ENCODE assay signal across 22 cellular contexts in the genomic region with DNA sequence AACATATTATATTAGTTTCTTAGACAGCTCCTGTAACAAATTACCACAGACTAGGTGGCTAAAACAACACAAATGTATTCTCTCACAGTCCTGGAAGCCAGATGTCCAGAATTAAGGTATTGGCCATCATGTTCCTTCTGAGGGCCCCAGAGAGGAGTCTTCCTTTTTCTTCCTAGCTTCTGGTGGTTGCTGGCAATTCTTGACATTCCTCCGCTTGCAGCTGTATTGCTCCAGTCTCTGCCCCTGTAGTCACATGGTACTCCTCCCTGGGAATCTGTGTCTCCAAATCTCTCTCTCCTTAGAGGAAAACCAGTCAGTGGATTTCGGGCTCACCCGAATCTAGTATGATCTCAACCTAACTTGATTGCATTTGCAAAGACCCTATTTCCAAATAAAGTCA.
DNase-seq lines count a peak whose midpoint lies in the region; ATAC-seq and TF ChIP-seq lines count a peak whose summit lies in the region.
"Had no signal": no experiment of that assay in that cellular context is flagged by ENCODE, and none has a peak within 500 bp of the region (broad histone marks: within the 10 kb centered on the region; RNA-seq: fewer than 3 reads in every experiment).

No MANE protein-coding gene starts in this region.

- H3K27ac ChIP-seq in CD8-positive, alpha-beta memory T cell (ENCODE audit: low read depth, low read length): no peak overlapping the region
- no peak overlapping the region for H3K27ac ChIP-seq in dorsolateral prefrontal cortex
- H3K27ac ChIP-seq: A549; BLaER1 treated with 17β-estradiol and CSF1 and Interleukin-3, amounts not matched to agents 10 nM and 100 nM; SJCRH30 had no signal

- H3K36me3 ChIP-seq in CD8-positive, alpha-beta memory T cell (ENCODE audit: insufficient read depth, low read length): no peaks in the 10 kb centered on the region
- H3K36me3 ChIP-seq: BLaER1 treated with 17β-estradiol and CSF1 and Interleukin-3, amounts not matched to agents 10 nM and 100 nM; SJCRH30 had no signal

- peaks cover 3% of the 10 kb centered on the region for H3K27me3 Mint-ChIP-seq in activated CD4-positive, alpha-beta T cell treated with anti-CD3 and anti-CD28 coated beads for 36 hours
- H3K27me3 Mint-ChIP-seq in CD8-positive, alpha-beta memory T cell: peaks cover 3 to 28% of the 10 kb centered on the region in 2 donors

- no peak overlapping the region for H3K27ac Mint-ChIP-seq in activated CD4-positive, alpha-beta T cell treated with anti-CD3 and anti-CD28 coated beads for 36 hours
- no peak overlapping the region for H3K27ac Mint-ChIP-seq in CD8-positive, alpha-beta memory T cell
- H3K27ac Mint-ChIP-seq: CD8-positive, alpha-beta T cell had no signal

- TF ChIP-seq CTCF in astrocyte of the spinal cord (IDR thresholded peaks at IDR 0.05; ENCODE audit: low read depth, low read length): no peak
- no peak for TF ChIP-seq CTCF in fibroblast of the aortic adventitia (IDR thresholded peaks at IDR 0.05; ENCODE audit: insufficient read depth, low read length)
- no peak for TF ChIP-seq CTCF in dorsolateral prefrontal cortex (IDR thresholded peaks at IDR 0.05 in 54 of 56, conservative IDR thresholded peaks at IDR 0.05 in 2 of 56; ENCODE audit: low read depth in 1 of 56, partially characterized antibody in 56 of 56)

- H3K4me3 Mint-ChIP-seq in activated CD4-positive, alpha-beta T cell treated with anti-CD3 and anti-CD28 coated beads for 36 hours: no peak overlapping the region
- no peak overlapping the region for H3K4me3 Mint-ChIP-seq in CD8-positive, alpha-beta memory T cell
- H3K4me3 Mint-ChIP-seq: CD8-positive, alpha-beta T cell had no signal

- H3K36me3 Mint-ChIP-seq in activated CD4-positive, alpha-beta T cell treated with anti-CD3 and anti-CD28 coated beads for 36 hours (ENCODE audit: low read depth): no peaks in the 10 kb centered on the region
- no peaks in the 10 kb centered on the region for H3K36me3 Mint-ChIP-seq in CD8-positive, alpha-beta memory T cell
- H3K36me3 Mint-ChIP-seq: CD8-positive, alpha-beta T cell had no signal

- H3K27me3 ChIP-seq in CD8-positive, alpha-beta memory T cell (ENCODE audit: insufficient read depth, low read length, poor library complexity, severe bottlenecking): no peaks in the 10 kb centered on the region
- H3K27me3 ChIP-seq in dorsolateral prefrontal cortex: no peaks in the 10 kb centered on the region
- H3K27me3 ChIP-seq: BLaER1 treated with 17β-estradiol and CSF1 and Interleukin-3, amounts not matched to agents 10 nM and 100 nM; SJCRH30 had no signal

- H3K4me3 ChIP-seq in astrocyte of the spinal cord (ENCODE audit: low read depth, low read length) (no peak overlapping the region), fibroblast of the aortic adventitia (ENCODE audit: low read depth, low read length) (no peak overlapping the region), skeletal muscle cell (ENCODE audit: low read depth, low read length) (no peak overlapping the region), dorsolateral prefrontal cortex (no peak overlapping the region)
- H3K4me3 ChIP-seq in CD8-positive, alpha-beta memory T cell (ENCODE audit: low read length): no peak overlapping the region
- H3K4me3 ChIP-seq: A549; BLaER1 treated with 17β-estradiol and CSF1 and Interleukin-3, amounts not matched to agents 10 nM and 100 nM; SJCRH30 had no signal

- H3K9me3 ChIP-seq in CD8-positive, alpha-beta memory T cell (ENCODE audit: low read length): no peaks in the 10 kb centered on the region
- H3K9me3 ChIP-seq: SJCRH30 had no signal

- H3K4me1 Mint-ChIP-seq in activated CD4-positive, alpha-beta T cell treated with anti-CD3 and anti-CD28 coated beads for 36 hours: no peaks in the 10 kb centered on the region
- no peaks in the 10 kb centered on the region for H3K4me1 Mint-ChIP-seq in CD8-positive, alpha-beta memory T cell

- in situ Hi-C loops in astrocyte of the spinal cord (cut with HindIII; ENCODE audit: low sequenced_read_pairs): no loop called here

- CTCF ChIA-PET in activated CD4-positive, alpha-beta T cell treated with anti-CD3 and anti-CD28 coated beads for 36 hours (lab: Charles Lee): no interaction called here
- CTCF ChIA-PET in CD8-positive, alpha-beta memory T cell (lab: Charles Lee): no interaction called here

- no peak for ATAC-seq in activated CD4-positive, alpha-beta T cell treated with anti-CD3 and anti-CD28 coated beads for 36 hours
- ATAC-seq: A549; CD8-positive, alpha-beta T cell; Panc1 had no signal

- H3K9me3 Mint-ChIP-seq in activated CD4-positive, alpha-beta T cell treated with anti-CD3 and anti-CD28 coated beads for 36 hours (ENCODE audit: low read depth): no peaks in the 10 kb centered on the region
- peaks cover 0 to 10% (median 2%) of the 10 kb centered on the region in 5 donors for H3K9me3 Mint-ChIP-seq in CD8-positive, alpha-beta memory T cell

- no peaks in the 10 kb centered on the region for H3K4me1 ChIP-seq in CD8-positive, alpha-beta memory T cell (ENCODE audit: insufficient read depth, low read length)
- H3K4me1 ChIP-seq: A549, SJCRH30 had no signal

- intact Hi-C loops in activated CD4-positive, alpha-beta T cell treated with anti-CD3 and anti-CD28 coated beads for 36 hours (cut with DNase I, micrococcal nuclease): no loop called here
- intact Hi-C loops in dorsolateral prefrontal cortex (cut with DNase I): no loop called here

- POLR2A ChIA-PET in activated CD4-positive, alpha-beta T cell treated with anti-CD3 and anti-CD28 coated beads for 36 hours (lab: Charles Lee): no interaction called here
- POLR2A ChIA-PET in CD8-positive, alpha-beta memory T cell (lab: Charles Lee): no interaction called here

- DNase-seq in EH (ENCODE audit: low read depth): peak; percentile 19
- DNase-seq in astrocyte of the spinal cord (ENCODE audit: low read depth, low spot score): peak; percentile 7
- DNase-seq in fibroblast of the aortic adventitia (ENCODE audit: low read depth): peak; percentile 12
- peak; percentile 42 for DNase-seq in skeletal muscle cell (ENCODE audit: low read depth)
- no peak for DNase-seq in activated CD4-positive, alpha-beta T cell treated with anti-CD3 and anti-CD28 coated beads for 36 hours
- no peak for DNase-seq in CD8-positive, alpha-beta memory T cell
- DNase-seq in putamen (ENCODE audit: low spot score): no peak
- DNase-seq in dorsolateral prefrontal cortex: no peak
- DNase-seq: Calu3; CD8-positive, alpha-beta T cell; DMS153; GDM1; MV-4-11; NCI-H1694 treated with DMSO at 0.1 percent for 48 hours; NCI-H2081 treated with DMSO at 0.1 percent for 48 hours; NCI-H2171 treated with DMSO at 0.1 percent for 48 hours; NCI-H524 treated with DMSO at 0.1 percent for 48 hours; NCI-H82 had no signal

Comparison
In these comparisons a context has a peak if more than half of its experiments do, and no peak if none do; other contexts are left out.
1. DNase-seq: peak in EH (single experiment), astrocyte of the spinal cord (single experiment), fibroblast of the aortic adventitia (single experiment) and skeletal muscle cell (single experiment); none in activated CD4-positive, alpha-beta T cell treated with anti-CD3 and anti-CD28 coated beads for 36 hours (single experiment), CD8-positive, alpha-beta memory T cell (0 of 5), putamen (single experiment) and dorsolateral prefrontal cortex (0 of 10).